19 cellular contexts compared by ENCODE assay signal in the genomic region with DNA sequence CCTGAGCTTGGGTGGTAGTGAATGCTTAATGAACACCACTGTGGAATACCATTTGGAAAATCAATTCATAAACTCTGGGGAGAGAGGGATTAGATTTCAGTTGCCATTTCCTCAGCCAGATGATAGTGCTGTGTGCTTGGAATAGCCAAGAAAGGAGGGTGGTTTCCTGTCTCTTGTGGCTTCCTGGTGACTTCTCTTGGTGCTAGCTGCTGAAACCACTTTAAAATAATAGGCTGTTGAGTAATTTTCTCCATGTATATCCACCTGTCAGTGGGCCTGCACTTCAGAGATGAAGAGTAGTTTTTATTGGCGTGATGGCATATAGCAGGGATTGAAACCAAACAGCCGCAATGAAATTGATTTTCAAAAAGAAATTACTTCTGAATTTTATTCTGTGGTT. TPM values are rescaled to one million over a fixed set of nuclear protein-coding genes. Genes with fewer than 3 reads are reported as not detected.
"Had no signal": no experiment of that assay in that cellular context is flagged by ENCODE, and none has a peak within 500 bp of the region (broad histone marks: within the 10 kb centered on the region; RNA-seq: fewer than 3 reads in every experiment).

No MANE protein-coding gene starts in this region.

- FAIRE-seq: kidney, small intestine had no signal

- H3K36me3 Mint-ChIP-seq: mesothelial cell of epicardium; natural killer cell treated with Interleukin-12 subunit alpha and Interleukin-12 subunit beta and Interleukin-15 and Interleukin-18, amount 100 ng/mL, for 72 hours; stimulated activated memory B cell treated with anti-CD40 and anti-IgM and Interleukin-4, amounts not matched to agents 10 μg/mL and 1 μg/mL and 100 μg/mL, for 72 hours had no signal

- H3K9ac ChIP-seq: parathyroid adenoma had no signal

- H2AFZ ChIP-seq: parathyroid adenoma had no signal

- H3K4me3 Mint-ChIP-seq: activated B cell treated with CpG ODN at 0.5 μM for 24 hours; mesothelial cell of epicardium; natural killer cell treated with Interleukin-12 subunit alpha and Interleukin-12 subunit beta and Interleukin-15 and Interleukin-18, amount 100 ng/mL, for 72 hours; stimulated activated memory B cell treated with anti-CD40 and anti-IgM and Interleukin-4, amounts not matched to agents 10 μg/mL and 1 μg/mL and 100 μg/mL, for 72 hours had no signal

- H3K27me3 Mint-ChIP-seq: activated B cell treated with CpG ODN at 0.5 μM for 24 hours; stimulated activated memory B cell treated with anti-CD40 and anti-IgM and Interleukin-4, amounts not matched to agents 10 μg/mL and 1 μg/mL and 100 μg/mL, for 72 hours had no signal

- H3K4me1 Mint-ChIP-seq: activated B cell treated with CpG ODN at 0.5 μM for 24 hours; mesothelial cell of epicardium; stimulated activated memory B cell treated with anti-CD40 and anti-IgM and Interleukin-4, amounts not matched to agents 10 μg/mL and 1 μg/mL and 100 μg/mL, for 72 hours had no signal

- H3K27ac ChIP-seq: gastrocnemius medialis, heart left ventricle, neutrophil, parathyroid adenoma, right lobe of liver, upper lobe of right lung had no signal

- DNase-seq: activated B cell treated with CpG ODN at 0.5 μM for 24 hours; activated CD4-positive, alpha-beta T cell treated with anti-CD3 and anti-CD28 coated beads for 4 hours; activated gamma-delta T cell treated with Interleukin-2 at 50 U/mL for 16 hours; activated T-cell treated with anti-CD3 and anti-CD28 coated beads, Interleukin-2, amount 50 U/mL, for 72 hours; effector CD4-positive, alpha-beta T cell; gastrocnemius medialis; heart left ventricle; kidney; right lobe of liver; small intestine; stimulated activated CD4-positive, alpha-beta T cell treated with anti-CD3 and anti-CD28 coated beads, Interleukin-15, amount 100 ng/mL, for 24 hours; stimulated activated CD4-positive, alpha-beta T cell treated with anti-CD3 and anti-CD28 coated beads, Interleukin-4, amount 100 ng/mL, for 24 hours; upper lobe of right lung had no signal

- H3K9me3 ChIP-seq: gastrocnemius medialis, neutrophil, right lobe of liver, upper lobe of right lung had no signal

- H3K27me3 ChIP-seq: gastrocnemius medialis, neutrophil, right lobe of liver, upper lobe of right lung had no signal

- H3K27ac Mint-ChIP-seq: activated B cell treated with CpG ODN at 0.5 μM for 24 hours; mesothelial cell of epicardium; natural killer cell treated with Interleukin-12 subunit alpha and Interleukin-12 subunit beta and Interleukin-15 and Interleukin-18, amount 100 ng/mL, for 72 hours; stimulated activated memory B cell treated with anti-CD40 and anti-IgM and Interleukin-4, amounts not matched to agents 10 μg/mL and 1 μg/mL and 100 μg/mL, for 72 hours had no signal

- H3K4me1 ChIP-seq: gastrocnemius medialis, heart left ventricle, right lobe of liver, upper lobe of right lung had no signal

- H3K9me3 Mint-ChIP-seq: activated B cell treated with CpG ODN at 0.5 μM for 24 hours; stimulated activated memory B cell treated with anti-CD40 and anti-IgM and Interleukin-4, amounts not matched to agents 10 μg/mL and 1 μg/mL and 100 μg/mL, for 72 hours had no signal

- H3K4me3 ChIP-seq: gastrocnemius medialis, heart left ventricle, lung, right lobe of liver, upper lobe of right lung had no signal

- H3K36me3 ChIP-seq: gastrocnemius medialis, heart left ventricle, neutrophil, right lobe of liver, upper lobe of right lung had no signal

RNA-seq across cellular contexts. Expression of a gene that starts 11.8 kb away (rescaled TPM):
- total RNA-seq: activated B cell treated with CpG ODN at 0.5 μM for 24 hours had no signal
